ENCODE assay signal across 8 cellular contexts in genomic region chr20:45771182-45771759, GRCh38. TPM values are rescaled to one million over a fixed set of nuclear protein-coding genes. Genes with fewer than 3 reads are reported as not detected.
A peak's percentile ranks its signal among the peaks of the same experiment; 100 is the strongest.
DNase-seq lines count a peak whose midpoint lies in the region; ATAC-seq, FAIRE-seq and TF ChIP-seq lines count a peak whose summit lies in the region.

No MANE protein-coding gene starts in this region.

- no peak overlapping the region for H3K4me3 ChIP-seq in AG04450 (ENCODE audit: low read depth, low read length)
- no peak overlapping the region for H3K4me3 ChIP-seq in WI38 (ENCODE audit: low read depth, low read length)
- H3K4me3 ChIP-seq in bronchial epithelial cell (ENCODE audit: low read depth, low read length): no peak overlapping the region
- H3K4me3 ChIP-seq in kidney (ENCODE audit: low read length in 2 of 2): no peak overlapping the region

- POLR2A ChIA-PET in AG04450 (lab: Yijun Ruan, JAX): no interaction called here

- peak; percentile 95 for TF ChIP-seq CTCF in AG04450 (IDR thresholded peaks at IDR 0.05; ENCODE audit: low read depth, low read length)
- peak; percentile 82 for TF ChIP-seq CTCF in WI38 (IDR thresholded peaks at IDR 0.05; ENCODE audit: low read depth, low read length)
- peak; percentile 89 for TF ChIP-seq CTCF in bronchial epithelial cell (IDR thresholded peaks at IDR 0.05; ENCODE audit: insufficient read depth, low read length, severe bottlenecking)
- peak; percentile 96 for TF ChIP-seq CTCF in kidney (IDR thresholded peaks at IDR 0.05; ENCODE audit: borderline replicate concordance, extremely low read depth, insufficient read depth)

- no peak overlapping the region for H3K9ac ChIP-seq in kidney (ENCODE audit: low read length in 2 of 2)

- CTCF ChIA-PET in AG04450 (lab: Charles Lee): interaction anchor here (0.6 to 4.1 kb wide), 109 partner anchors 9 to 1079 kb away, joined by 3 to 79 read pairs (median 4); partner anchors contain the start of genes EPPIN, MATN4, SNX21 and SYS1

- no peak for FAIRE-seq in bronchial epithelial cell (lab: Jason Lieb, UNC)
- FAIRE-seq in kidney (lab: Jason Lieb, UNC): no peak

- ATAC-seq in GM21737 (IDR thresholded peaks at IDR 0.05; ENCODE audit: unreplicated experiment): peak; percentile 68
- no peak for ATAC-seq in HG03469 (IDR thresholded peaks at IDR 0.05; ENCODE audit: unreplicated experiment)

- no peaks in the 10 kb centered on the region for H3K36me3 ChIP-seq in bronchial epithelial cell (ENCODE audit: control insufficient read depth, insufficient read depth, low read length)
- H3K36me3 ChIP-seq in kidney (ENCODE audit: control insufficient read depth in 1 of 2, insufficient read depth in 2 of 2, low read length in 2 of 2): no peaks in the 10 kb centered on the region

- peaks cover 23% of the 10 kb centered on the region for H3K27me3 ChIP-seq in AG04450 (ENCODE audit: control insufficient read depth, insufficient read depth, low read length)
- H3K27me3 ChIP-seq in bronchial epithelial cell (ENCODE audit: control insufficient read depth, insufficient read depth, low read length): peaks cover 4% of the 10 kb centered on the region

- intact Hi-C loops in kidney (cut with DNase I): loop anchor here (10.0 kb wide), 1 partner anchor 456 kb away; no protein-coding TSS in a partner anchor

- no peaks in the 10 kb centered on the region for H3K9me3 ChIP-seq in AG04450 (ENCODE audit: control insufficient read depth, insufficient read depth, low read length)
- H3K9me3 ChIP-seq in kidney (ENCODE audit: control insufficient read depth in 1 of 2, low read length in 2 of 2): no peaks in the 10 kb centered on the region

- H3K4me1 ChIP-seq in kidney (ENCODE audit: control insufficient read depth in 1 of 2, insufficient read depth in 1 of 2, low read depth in 1 of 2, low read length in 2 of 2): no peaks in the 10 kb centered on the region

- DNase-seq in AG04450 (ENCODE audit: low read depth, low spot score) (peak; percentile 68), NCI-H2171 treated with DMSO at 0.1 percent for 48 hours (lab: John Stamatoyannopoulos, UW) (peak; percentile 93), bronchial epithelial cell (ENCODE audit: low read depth) (peak; percentile 67), kidney (peak; percentile 83)
- DNase-seq in stimulated activated CD4-positive, alpha-beta T cell treated with anti-CD3 and anti-CD28 coated beads, Interleukin-15, amount 100 ng/mL, for 24 hours: peak; percentile 82

- H3K27ac ChIP-seq in AG04450 (ENCODE audit: low read depth, low read length) (peak overlapping the region; percentile 39), kidney (ENCODE audit: low read depth in 2 of 2, low read length in 2 of 2) (no peak overlapping the region)

RNA-seq across cellular contexts. Expression of gene WFDC3, which starts 20.4 kb away (rescaled TPM):
- polyA plus RNA-seq in AG04450 (2011; rRNA removed) (0.30 TPM in 1 of 2 replicates, not detected in the other), kidney (ENCODE audit: insufficient read depth, low read depth, low replicate concordance) (7.7 TPM)
- polyA minus RNA-seq in AG04450 (2011; rRNA and poly(A)+ RNA removed): not detected in 2 replicates
- total RNA-seq in bronchial epithelial cell (not detected in 2 replicates), kidney (1.2 TPM)

RNA-seq across cellular contexts. Expression of gene DNTTIP1, which starts 20.5 kb away (rescaled TPM):
- polyA plus RNA-seq in AG04450 (2011; rRNA removed) (43.9 and 45.3 TPM in 2 replicates), kidney (ENCODE audit: insufficient read depth, low read depth, low replicate concordance) (34.7 TPM)
- 20.8 and 29.0 TPM in 2 replicates for polyA minus RNA-seq in AG04450 (2011; rRNA and poly(A)+ RNA removed)
- total RNA-seq in bronchial epithelial cell (13.4 and 14.1 TPM in 2 replicates), kidney (26.4 TPM)

RNA-seq across cellular contexts. Expression of gene UBE2C, which starts 41.2 kb away (rescaled TPM):
- polyA plus RNA-seq in AG04450 (2011; rRNA removed): 25.3 and 27.8 TPM in 2 replicates
- polyA minus RNA-seq in AG04450 (2011; rRNA and poly(A)+ RNA removed): 26.3 and 31.0 TPM in 2 replicates
- 0.26 and 1.8 TPM in 2 replicates for total RNA-seq in bronchial epithelial cell
- 2.4 TPM for total RNA-seq in kidney
- polyA plus RNA-seq in kidney (ENCODE audit: insufficient read depth, low read depth, low replicate concordance): 2.0 TPM

RNA-seq across cellular contexts. Expression of gene SPINT4, which starts 49.1 kb away (rescaled TPM):
- not detected in 2 replicates for polyA plus RNA-seq in AG04450 (2011; rRNA removed)
- polyA minus RNA-seq in AG04450 (2011; rRNA and poly(A)+ RNA removed): not detected in 2 replicates
- total RNA-seq in bronchial epithelial cell: not detected in 2 replicates
- not detected for total RNA-seq in kidney
- polyA plus RNA-seq in kidney (ENCODE audit: insufficient read depth, low read depth, low replicate concordance): not detected

RNA-seq across cellular contexts. Expression of gene TNNC2, which starts 55.8 kb away (rescaled TPM):
- polyA plus RNA-seq in AG04450 (2011; rRNA removed) (0.38 and 0.45 TPM in 2 replicates), kidney (ENCODE audit: insufficient read depth, low read depth, low replicate concordance) (1.9 TPM)
- polyA minus RNA-seq in AG04450 (2011; rRNA and poly(A)+ RNA removed): 0.46 TPM in 1 of 2 replicates, not detected in the other
- total RNA-seq in bronchial epithelial cell (0.38 TPM in 1 of 2 replicates, not detected in the other), kidney (not detected)
